ENCODE assay signal across 8 cellular contexts in the genomic region with DNA sequence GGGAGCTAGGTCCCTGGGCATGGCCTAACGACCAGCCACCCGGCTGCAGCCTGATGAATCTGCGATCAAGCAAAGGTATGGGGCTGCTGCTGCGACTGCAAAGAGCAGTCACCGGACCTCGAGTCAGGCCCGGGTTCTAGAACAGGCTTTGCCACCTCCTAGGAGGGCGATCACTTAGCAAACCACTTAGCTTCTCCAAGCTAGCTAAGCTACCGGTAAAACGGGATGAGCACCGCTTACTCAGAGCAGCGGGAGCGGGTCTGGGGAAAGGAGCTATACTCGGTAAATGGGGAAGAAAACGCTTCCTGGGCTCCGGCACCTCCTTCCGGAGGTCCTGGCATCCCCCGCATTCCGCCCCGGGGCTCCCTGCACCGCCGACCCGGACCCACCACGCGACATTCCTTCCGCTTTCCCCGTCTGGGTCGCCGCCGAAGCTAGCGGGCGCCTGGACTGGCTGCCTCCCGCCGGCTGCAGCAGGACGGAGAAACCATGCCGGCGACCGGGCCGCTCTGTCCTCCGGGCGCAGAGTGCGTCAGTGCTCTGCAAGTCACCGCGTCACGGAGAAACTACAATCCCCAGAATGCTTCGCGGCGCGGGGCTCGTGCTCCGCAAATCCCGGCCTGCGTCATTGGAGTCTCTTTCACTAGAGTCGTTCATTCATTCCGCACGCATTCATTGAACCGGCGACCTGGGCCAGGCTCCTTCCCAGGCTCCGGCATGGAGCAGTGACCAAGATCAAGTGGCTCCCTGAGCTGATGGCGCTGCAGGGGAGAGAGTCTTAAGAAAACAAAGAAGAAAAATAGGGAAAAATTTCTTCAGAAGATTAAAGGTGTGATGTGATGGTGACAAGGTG. TPM values are rescaled to one million over a fixed set of nuclear protein-coding genes. Genes with fewer than 3 reads are reported as not detected.
A peak's percentile ranks its signal among the peaks of the same experiment; 100 is the strongest.
DNase-seq lines count a peak whose midpoint lies in the region; ATAC-seq and TF ChIP-seq lines count a peak whose summit lies in the region.

TSS of gene LSM10 (minus strand) at position 531 of the 853 bp plus-strand sequence. CDS start 3,779 bp downstream, outside the sequence.

- peak within 1 kb of the TSS; percentile 99 for H3K27ac Mint-ChIP-seq in central memory CD8-positive, alpha-beta T cell (ENCODE audit: low read depth)

- no peaks in the 10 kb centered on the region for H3K9me3 Mint-ChIP-seq in central memory CD8-positive, alpha-beta T cell

- TF ChIP-seq CTCF in AG10803 (conservative IDR thresholded peaks at IDR 0.05; ENCODE audit: low read length) = no peak

- DNase-seq in AG10803 (ENCODE audit: low read depth) = peak; percentile 89
- peak; percentile 85 for DNase-seq in NCI-H460 (ENCODE audit: extremely low read depth, low read depth)
- DNase-seq in central memory CD8-positive, alpha-beta T cell (ENCODE audit: low spot score in 2 of 2) = peak; percentile 78 to 80
- peak; percentile 96 for DNase-seq in islet precursor cell
- DNase-seq in stimulated activated CD4-positive, alpha-beta T cell treated with anti-CD3 and anti-CD28 coated beads, Interleukin-12 subunit alpha, Interleukin-12 subunit beta, amount 100 ng/mL, for 48 hours (ENCODE audit: low read depth in 2 of 3, low spot score in 1 of 3) = peak; percentile 82 to 89 (median 89)

- peak within 1 kb of the TSS; percentile 99 for H3K4me3 Mint-ChIP-seq in central memory CD8-positive, alpha-beta T cell

- peaks cover 26% of the 10 kb centered on the region for H3K4me1 Mint-ChIP-seq in central memory CD8-positive, alpha-beta T cell

- ATAC-seq in GM19043 (IDR thresholded peaks at IDR 0.05; ENCODE audit: low read depth, unreplicated experiment) = peak; percentile 58
- peak; percentile 67 for ATAC-seq in HG03378 (IDR thresholded peaks at IDR 0.05; ENCODE audit: unreplicated experiment)
- ATAC-seq in activated CD4-positive, CD25-positive, alpha-beta regulatory T cell treated with anti-CD3 and anti-CD28 coated beads, Interleukin-2, amount 50 U/mL, for 24 hours = peak; percentile 95 to 96
- ATAC-seq in central memory CD8-positive, alpha-beta T cell (replicated peaks; ENCODE audit: extremely low read depth, poor library complexity, severe bottlenecking) = peak; percentile 91

- peak within 1 kb of the TSS; percentile 89 for H3K4me3 ChIP-seq in AG10803 (ENCODE audit: low read length)

- no peaks in the 10 kb centered on the region for H3K27me3 Mint-ChIP-seq in central memory CD8-positive, alpha-beta T cell

- peaks cover 25% of the 10 kb centered on the region for H3K36me3 Mint-ChIP-seq in central memory CD8-positive, alpha-beta T cell (ENCODE audit: insufficient read depth)

RNA-seq across cellular contexts. Expression of gene LSM10, which starts in this region (rescaled TPM):
- 10.8 and 12.8 TPM in 2 replicates for total RNA-seq in NCI-H460 (2014; rRNA removed; shearing (Covaris generic))
- polyA plus RNA-seq in NCI-H460 (2014; cell fraction: nucleus; rRNA removed) = 9.3 and 13.8 TPM in 2 replicates

Comparison
In these comparisons a context has a peak if more than half of its experiments do, and no peak if none do; other contexts are left out.
1. Peak in every context shown above with its lines: DNase-seq, ATAC-seq and H3K4me3 ChIP-seq.